In genomic region chr13:94706101-94706853, GRCh38 we compare ENCODE assay signal across 1 cellular context.
TF ChIP-seq lines count a peak whose summit lies in the region.

No MANE protein-coding gene starts in this region.

TF ChIP-seq in SK-N-SH, 30 proteins besides CTCF, POLR2A, EP300 and RAD21 (continued from another document):
- no peak for TF ChIP-seq IRF3 (IDR thresholded peaks at IDR 0.05; ENCODE audit: low read depth, low read length)
- no peak for TF ChIP-seq ZBTB33 (IDR thresholded peaks at IDR 0.05; ENCODE audit: borderline replicate concordance, low read depth)
- TF ChIP-seq RCOR1 (IDR thresholded peaks at IDR 0.05; ENCODE audit: low read length): no peak
- no peak for TF ChIP-seq TEAD4 (IDR thresholded peaks at IDR 0.05; ENCODE audit: borderline replicate concordance, insufficient read depth)
- no peak for TF ChIP-seq EZH2phosphoT487 (IDR thresholded peaks at IDR 0.05; ENCODE audit: borderline replicate concordance, low read depth)
TF ChIP-seq in SK-N-SH: peak in this region for 0.
